In the genomic region with DNA sequence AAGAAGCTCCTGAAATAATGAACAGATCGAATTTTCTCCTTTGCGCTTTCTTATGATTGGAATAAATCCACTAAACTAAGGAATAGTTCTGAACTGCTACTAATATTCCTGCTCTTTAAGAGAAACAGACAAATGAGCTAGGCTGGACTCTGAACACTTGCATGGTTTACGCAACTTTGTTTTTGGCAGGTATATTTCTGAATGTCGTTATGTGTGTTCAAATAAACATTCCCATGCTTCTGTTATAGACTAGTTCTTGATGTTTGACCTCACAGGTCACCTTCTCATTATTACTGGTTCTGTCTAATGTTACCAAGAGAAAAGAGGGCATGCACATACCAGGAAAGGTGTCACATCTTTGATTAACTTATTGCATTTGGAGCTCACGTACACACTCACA, we compare ENCODE assay signal across 24 cellular contexts.
"Had no signal": no experiment of that assay in that cellular context is flagged by ENCODE, and none has a peak within 500 bp of the region (broad histone marks: within the 10 kb centered on the region; RNA-seq: fewer than 3 reads in every experiment).

No MANE protein-coding gene starts in this region.

- H3K4me2 ChIP-seq: KMS-11, SK-N-SH had no signal

- FAIRE-seq: K562, RCC 7860 had no signal

- H3K9me3 Mint-ChIP-seq: IgD-negative memory B cell had no signal

- H3K36me3 ChIP-seq: SJSA1 had no signal

- H3K9me3 ChIP-seq: SJSA1, SK-N-SH had no signal

- H3K4me3 Mint-ChIP-seq: IgD-negative memory B cell had no signal

- H3K27me3 ChIP-seq: SJSA1 had no signal

- DNase-seq: Kasumi-1; MM.1S; NCI-H1092 treated with DMSO at 0.1 percent for 48 hours; NCI-H1436; NCI-H187; NCI-H2029; NCI-H2081 treated with DMSO at 0.1 percent for 48 hours; NCI-H2171; NCI-H226; NCI-H446; NCI-H510A; NCI-H524 treated with DMSO at 0.1 percent for 48 hours; NCI-H69; NCI-H774; NK-92 treated with Interleukin-12 subunit alpha and Interleukin-12 subunit beta, amount 100 ng/mL, for 24 hours; Right ventricle myocardium superior; RPMI8226; SIG-M5; SK-N-SH had no signal

- H3K36me3 Mint-ChIP-seq: IgD-negative memory B cell had no signal

- H3K4me1 ChIP-seq: SJSA1 had no signal

- H3K9ac ChIP-seq: KMS-11, SK-N-SH had no signal

- ATAC-seq: K562 had no signal

- H3K4me3 ChIP-seq: K562, SJSA1 had no signal

- H3K27ac Mint-ChIP-seq: IgD-negative memory B cell had no signal

- H3K27ac ChIP-seq: KMS-11, SJSA1 had no signal
